Comparison of ENCODE assay signal across 22 cellular contexts in the genomic region with DNA sequence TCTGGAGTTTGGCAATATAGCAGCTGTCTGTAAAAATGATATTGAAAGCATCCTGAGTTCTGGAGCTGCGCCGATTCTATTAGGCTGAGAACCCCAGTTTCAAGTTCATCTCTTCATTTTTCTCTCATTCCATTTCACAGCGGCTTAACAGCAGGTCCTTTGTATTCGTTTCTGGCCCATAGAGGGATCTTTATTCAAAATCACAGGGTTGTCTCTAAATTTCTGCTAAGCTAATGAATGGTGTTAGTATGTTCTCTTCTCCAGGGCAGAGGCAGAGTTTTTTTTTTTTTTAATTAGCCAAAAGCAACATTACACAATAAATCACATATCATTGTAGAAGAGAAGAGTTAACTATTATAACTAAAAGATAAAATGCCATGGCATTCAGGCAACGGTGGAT.
"Had no signal": no experiment of that assay in that cellular context is flagged by ENCODE, and none has a peak within 500 bp of the region (broad histone marks: within the 10 kb centered on the region; RNA-seq: fewer than 3 reads in every experiment).

No MANE protein-coding gene starts in this region.

- H3K9me3 Mint-ChIP-seq: activated CD4-positive, alpha-beta T cell treated with anti-CD3 and anti-CD28 coated beads, Interleukin-2, amount 10 ng/mL, durations not matched to agents 7 days and 5 days; activated CD8-positive, alpha-beta T cell treated with anti-CD3 and anti-CD28 coated beads for 36 hours; activated T-cell treated with anti-CD3 and anti-CD28 coated beads, Interleukin-2, amount 50 U/mL, for 4 hours; activated T-helper 17 cell treated with anti-CD3 and anti-CD28 coated beads, Interleukin-2, amount 50 U/mL, for 72 hours; endodermal cell; nephron had no signal

- H3K4me1 Mint-ChIP-seq: activated CD4-positive, alpha-beta T cell treated with anti-CD3 and anti-CD28 coated beads, Interleukin-2, amount 10 ng/mL, durations not matched to agents 7 days and 5 days; activated T-helper 17 cell treated with anti-CD3 and anti-CD28 coated beads, Interleukin-2, amount 50 U/mL, for 72 hours; endodermal cell; nephron had no signal

- H3K27ac Mint-ChIP-seq: activated CD4-positive, alpha-beta T cell treated with anti-CD3 and anti-CD28 coated beads, Interleukin-2, amount 10 ng/mL, durations not matched to agents 7 days and 5 days; activated CD8-positive, alpha-beta T cell treated with anti-CD3 and anti-CD28 coated beads for 36 hours; activated T-helper 17 cell treated with anti-CD3 and anti-CD28 coated beads, Interleukin-2, amount 50 U/mL, for 72 hours; endodermal cell; nephron had no signal

- H3K27me3 Mint-ChIP-seq: activated CD8-positive, alpha-beta T cell treated with anti-CD3 and anti-CD28 coated beads for 36 hours; activated T-helper 17 cell treated with anti-CD3 and anti-CD28 coated beads, Interleukin-2, amount 50 U/mL, for 72 hours; progenitor cell of endocrine pancreas had no signal

- DNase-seq: activated CD4-positive, alpha-beta T cell treated with anti-CD3 and anti-CD28 coated beads, Interleukin-2, amount 10 ng/mL, durations not matched to agents 7 days and 5 days; activated CD4-positive, CD25-positive, alpha-beta regulatory T cell treated with anti-CD3 and anti-CD28 coated beads, Interleukin-2, amount 50 U/mL, for 72 hours; activated CD8-positive, alpha-beta T cell treated with anti-CD3 and anti-CD28 coated beads for 36 hours; activated gamma-delta T cell treated with Interleukin-2 at 50 U/mL for 16 hours; activated naive CD4-positive, alpha-beta T cell treated with anti-CD3 and anti-CD28 coated beads, Interleukin-2, amount 50 U/mL, for 16 hours; activated T-cell treated with anti-CD3 and anti-CD28 coated beads, Interleukin-2, amount 50 U/mL, for 4 hours; amniotic stem cell; brain microvascular endothelial cell; endodermal cell; foreskin keratinocyte; left ventricle myocardium inferior; retina; sigmoid colon; small intestine; stimulated activated CD4-positive, alpha-beta T cell treated with anti-CD3 and anti-CD28 coated beads, Interleukin-1b, Interleukin-23, amount 100 ng/mL, for 48 hours; stimulated activated naive CD4-positive, alpha-beta T cell; T-helper 2 cell; testis; transverse colon had no signal

- H3K4me3 Mint-ChIP-seq: activated CD4-positive, alpha-beta T cell treated with anti-CD3 and anti-CD28 coated beads, Interleukin-2, amount 10 ng/mL, durations not matched to agents 7 days and 5 days; activated CD8-positive, alpha-beta T cell treated with anti-CD3 and anti-CD28 coated beads for 36 hours; activated T-cell treated with anti-CD3 and anti-CD28 coated beads, Interleukin-2, amount 50 U/mL, for 4 hours; activated T-helper 17 cell treated with anti-CD3 and anti-CD28 coated beads, Interleukin-2, amount 50 U/mL, for 72 hours; endodermal cell; nephron had no signal
